In genomic region chr11:19933132-19933735, GRCh38 we compare ENCODE assay signal across 21 cellular contexts.
"Had no signal": no experiment of that assay in that cellular context is flagged by ENCODE, and none has a peak within 500 bp of the region (broad histone marks: within the 10 kb centered on the region; RNA-seq: fewer than 3 reads in every experiment).

No MANE protein-coding gene starts in this region.

- H3K27me3 ChIP-seq: left lung, transverse colon had no signal

- H3K4me1 ChIP-seq: left lung, lower lobe of right lung had no signal

- DNase-seq: activated CD4-positive, alpha-beta memory T cell treated with anti-CD3 and anti-CD28 coated beads, Interleukin-2, amount 10 ng/mL, durations not matched to agents 7 days and 5 days; activated CD4-positive, alpha-beta T cell treated with anti-CD3 and anti-CD28 coated beads, Interleukin-2, amount 10 ng/mL, durations not matched to agents 7 days and 5 days; activated CD8-positive, alpha-beta memory T cell treated with anti-CD3 and anti-CD28 coated beads, Interleukin-2, amount 50 U/mL, for 48 hours; activated gamma-delta T cell; activated naive CD4-positive, alpha-beta T cell treated with anti-CD3 and anti-CD28 coated beads, Interleukin-2, amount 50 U/mL, for 16 hours; activated naive CD8-positive, alpha-beta T cell treated with anti-CD3 and anti-CD28 coated beads, Interleukin-2, amount 50 U/mL, for 24 hours; activated T-cell treated with anti-CD3 and anti-CD28 coated beads, Interleukin-2, amount 50 U/mL, for 24 hours; amygdala; effector CD8-positive, alpha-beta T cell; left lung; lower lobe of right lung; mucosa of descending colon; stimulated activated CD4-positive, alpha-beta T cell treated with anti-CD3 and anti-CD28 coated beads, Interleukin-2, amount 100 ng/mL, for 48 hours; stimulated activated naive CD4-positive, alpha-beta T cell treated with Interleukin-2 at 50 U/mL for 16 hours; SW 1271; T1000; transverse colon; WERI-Rb-1 had no signal

- H3K36me3 ChIP-seq: neutrophil, transverse colon, WERI-Rb-1 had no signal

- ATAC-seq: activated CD4-positive, CD25-positive, alpha-beta regulatory T cell treated with anti-CD3 and anti-CD28 coated beads, Interleukin-2, amount 50 U/mL, for 24 hours; activated naive CD8-positive, alpha-beta T cell treated with anti-CD3 and anti-CD28 coated beads, Interleukin-2, amount 50 U/mL, for 24 hours; left lung; lower lobe of right lung; mucosa of descending colon; right cardiac atrium had no signal

- H3K27ac ChIP-seq: left lung, lower lobe of right lung, neutrophil, WERI-Rb-1 had no signal

- H3K4me3 ChIP-seq: left lung, lower lobe of right lung, mucosa of descending colon, transverse colon had no signal

- H3K9me3 ChIP-seq: left lung, lower lobe of right lung, mucosa of descending colon, neutrophil, transverse colon had no signal
